In the genomic region with DNA sequence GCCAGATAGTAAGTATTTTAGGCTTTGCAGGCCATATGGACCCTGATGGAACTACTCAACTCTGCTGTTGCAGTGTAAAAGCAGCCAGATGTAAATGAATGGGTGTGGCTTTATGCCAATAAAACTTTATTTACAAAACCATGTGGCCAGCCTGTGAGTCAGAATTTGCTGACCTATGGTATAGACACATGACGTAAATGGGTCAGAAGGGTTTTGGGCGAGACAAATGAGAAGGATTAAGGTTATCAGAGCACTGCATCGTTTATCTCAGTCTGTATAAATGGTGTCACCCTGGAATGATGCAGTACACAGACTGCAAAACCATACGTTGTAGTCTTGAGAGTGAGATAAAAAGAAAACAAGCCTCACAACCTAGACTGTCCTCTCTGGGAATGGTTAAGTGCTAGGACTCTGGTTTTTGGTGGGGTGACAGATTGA, we compare ENCODE assay signal across 1 cellular context.
TF ChIP-seq lines count a peak whose summit lies in the region.

No MANE protein-coding gene starts in this region.

TF ChIP-seq in K562, 482 proteins besides CTCF, POLR2A, EP300 and RAD21 (continued from another document and continues in another):
- TF ChIP-seq, protein P1, sequence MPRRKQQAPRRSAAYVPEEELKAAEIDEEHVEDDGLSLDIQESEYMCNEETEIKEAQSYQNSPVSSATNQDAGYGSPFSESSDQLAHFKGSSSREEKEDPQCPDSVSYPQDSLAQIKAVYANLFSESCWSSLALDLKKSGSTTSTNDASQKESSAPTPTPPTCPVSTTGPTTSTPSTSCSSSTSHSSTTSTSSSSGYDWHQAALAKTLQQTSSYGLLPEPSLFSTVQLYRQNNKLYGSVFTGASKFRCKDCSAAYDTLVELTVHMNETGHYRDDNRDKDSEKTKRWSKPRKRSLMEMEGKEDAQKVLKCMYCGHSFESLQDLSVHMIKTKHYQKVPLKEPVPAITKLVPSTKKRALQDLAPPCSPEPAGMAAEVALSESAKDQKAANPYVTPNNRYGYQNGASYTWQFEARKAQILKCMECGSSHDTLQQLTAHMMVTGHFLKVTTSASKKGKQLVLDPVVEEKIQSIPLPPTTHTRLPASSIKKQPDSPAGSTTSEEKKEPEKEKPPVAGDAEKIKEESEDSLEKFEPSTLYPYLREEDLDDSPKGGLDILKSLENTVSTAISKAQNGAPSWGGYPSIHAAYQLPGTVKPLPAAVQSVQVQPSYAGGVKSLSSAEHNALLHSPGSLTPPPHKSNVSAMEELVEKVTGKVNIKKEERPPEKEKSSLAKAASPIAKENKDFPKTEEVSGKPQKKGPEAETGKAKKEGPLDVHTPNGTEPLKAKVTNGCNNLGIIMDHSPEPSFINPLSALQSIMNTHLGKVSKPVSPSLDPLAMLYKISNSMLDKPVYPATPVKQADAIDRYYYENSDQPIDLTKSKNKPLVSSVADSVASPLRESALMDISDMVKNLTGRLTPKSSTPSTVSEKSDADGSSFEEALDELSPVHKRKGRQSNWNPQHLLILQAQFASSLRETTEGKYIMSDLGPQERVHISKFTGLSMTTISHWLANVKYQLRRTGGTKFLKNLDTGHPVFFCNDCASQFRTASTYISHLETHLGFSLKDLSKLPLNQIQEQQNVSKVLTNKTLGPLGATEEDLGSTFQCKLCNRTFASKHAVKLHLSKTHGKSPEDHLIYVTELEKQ (CRISPR knock-in tag; IDR thresholded peaks at IDR 0.05), result no peak
- TF ChIP-seq HDAC6 (IDR thresholded peaks at IDR 0.05; ENCODE audit: low read depth, low read length) (no peak), ZNF384 (IDR thresholded peaks at IDR 0.05; ENCODE audit: low read depth, low read length) (peak; percentile 45; the same call in 1 of the 2 replicates), ZBTB8A (IDR thresholded peaks at IDR 0.05; ENCODE audit: partially characterized antibody) (no peak), ZNF431 (CRISPR knock-in tag; IDR thresholded peaks at IDR 0.05) (no peak), IRF9 (tag; IDR thresholded peaks at IDR 0.05) (no peak), MTF1 (CRISPR knock-in tag; IDR thresholded peaks at IDR 0.05; ENCODE audit: borderline replicate concordance) (no peak), NFE2 (IDR thresholded peaks at IDR 0.05; ENCODE audit: low read depth) (peak; percentile 26; the same call in 1 of the 2 replicates), HIVEP1 (CRISPR knock-in tag; IDR thresholded peaks at IDR 0.05) (no peak), POLR2AphosphoS5 (IDR thresholded peaks at IDR 0.05; ENCODE audit: control insufficient read depth, insufficient read depth, low read depth, low read length) (0 out of 2 replicates have a peak, but pooled peaks have one; percentile 29), PKNOX1 (IDR thresholded peaks at IDR 0.05) (peak; percentile 63), MAFK (IDR thresholded peaks at IDR 0.05; ENCODE audit: low read length) (peak; percentile 90), CHD1 (IDR thresholded peaks at IDR 0.05; ENCODE audit: low read length) (no peak), ETV1 (tag; conservative IDR thresholded peaks at IDR 0.05; ENCODE audit: low read depth) (no peak), ZNF324 (CRISPR knock-in tag; IDR thresholded peaks at IDR 0.05) (no peak), KLF10 (CRISPR knock-in tag; IDR thresholded peaks at IDR 0.05) (no peak), POLR3G (IDR thresholded peaks at IDR 0.05; ENCODE audit: extremely low read depth, insufficient read length, insufficient replicate concordance) (no peak), JUN (IDR thresholded peaks at IDR 0.05; ENCODE audit: borderline replicate concordance, low read depth, low read length) (peak; percentile 86), JUN (CRISPR knock-in tag; IDR thresholded peaks at IDR 0.05; ENCODE audit: borderline replicate concordance) (peak; percentile 58; the same call in 1 of the 2 replicates), RFX1 (IDR thresholded peaks at IDR 0.05) (no peak), ZNF449 (CRISPR knock-in tag; IDR thresholded peaks at IDR 0.05) (no peak), HSF4 (CRISPR knock-in tag; IDR thresholded peaks at IDR 0.05; ENCODE audit: borderline replicate concordance) (no peak), NR2F6 (CRISPR knock-in tag; IDR thresholded peaks at IDR 0.05) (no peak), POLR2AphosphoS2 (IDR thresholded peaks at IDR 0.05; ENCODE audit: low read length) (peak; percentile 81; the same call in 1 of the 2 replicates), CBFA2T3 (IDR thresholded peaks at IDR 0.05) (peak; percentile 48; the same call in 1 of the 2 replicates), CREBBP (IDR thresholded peaks at IDR 0.05; ENCODE audit: low read depth, low read length) (no peak), RAD51 (IDR thresholded peaks at IDR 0.05; ENCODE audit: borderline replicate concordance, low read depth) (peak; percentile 58), POLR3A (IDR thresholded peaks at IDR 0.05; ENCODE audit: borderline replicate concordance, extremely low read depth, insufficient read depth, insufficient read length) (no peak), STAT5B (CRISPR knock-in tag; IDR thresholded peaks at IDR 0.05) (no peak), MTA3 (IDR thresholded peaks at IDR 0.05; ENCODE audit: borderline replicate concordance) (0 out of 2 replicates have a peak, but pooled peaks have one; percentile 46), XRCC5 (IDR thresholded peaks at IDR 0.05; ENCODE audit: low read depth, low read length) (no peak), ETS2 (tag; IDR thresholded peaks at IDR 0.05; ENCODE audit: borderline replicate concordance, poor library complexity, severe bottlenecking) (no peak), KHSRP (IDR thresholded peaks at IDR 0.05) (no peak), SMARCA4 (IDR thresholded peaks at IDR 0.05) (peak; percentile 56; the same call in 1 of the 2 replicates), SMAD3 (CRISPR knock-in tag; conservative IDR thresholded peaks at IDR 0.05) (no peak), CREM (IDR thresholded peaks at IDR 0.05; ENCODE audit: low read depth) (peak; percentile 91), TEAD4 (IDR thresholded peaks at IDR 0.05; ENCODE audit: low read length) (peak; percentile 37), TEAD4 (CRISPR knock-in tag; IDR thresholded peaks at IDR 0.05; ENCODE audit: borderline replicate concordance) (no peak), GTF2F1 (IDR thresholded peaks at IDR 0.05; ENCODE audit: low read depth, low read length) (no peak), RNF219 (CRISPR knock-in tag; IDR thresholded peaks at IDR 0.05) (no peak), CHD4 (IDR thresholded peaks at IDR 0.05; ENCODE audit: insufficient read depth, insufficient replicate concordance, low read depth, low read length, poor library complexity, severe bottlenecking) (no peak), SOX6 (IDR thresholded peaks at IDR 0.05) (peak; percentile 76; the same call in 1 of the 2 replicates), FOXA3 (CRISPR knock-in tag; conservative IDR thresholded peaks at IDR 0.05 in 1 of 2, IDR thresholded peaks at IDR 0.05 in 1 of 2) (peak in 1 of 2 experiments; percentile 52; a peak in 1 of 4 replicates), ZEB2 (IDR thresholded peaks at IDR 0.05) (no peak)
- TF ChIP-seq, protein P2, sequence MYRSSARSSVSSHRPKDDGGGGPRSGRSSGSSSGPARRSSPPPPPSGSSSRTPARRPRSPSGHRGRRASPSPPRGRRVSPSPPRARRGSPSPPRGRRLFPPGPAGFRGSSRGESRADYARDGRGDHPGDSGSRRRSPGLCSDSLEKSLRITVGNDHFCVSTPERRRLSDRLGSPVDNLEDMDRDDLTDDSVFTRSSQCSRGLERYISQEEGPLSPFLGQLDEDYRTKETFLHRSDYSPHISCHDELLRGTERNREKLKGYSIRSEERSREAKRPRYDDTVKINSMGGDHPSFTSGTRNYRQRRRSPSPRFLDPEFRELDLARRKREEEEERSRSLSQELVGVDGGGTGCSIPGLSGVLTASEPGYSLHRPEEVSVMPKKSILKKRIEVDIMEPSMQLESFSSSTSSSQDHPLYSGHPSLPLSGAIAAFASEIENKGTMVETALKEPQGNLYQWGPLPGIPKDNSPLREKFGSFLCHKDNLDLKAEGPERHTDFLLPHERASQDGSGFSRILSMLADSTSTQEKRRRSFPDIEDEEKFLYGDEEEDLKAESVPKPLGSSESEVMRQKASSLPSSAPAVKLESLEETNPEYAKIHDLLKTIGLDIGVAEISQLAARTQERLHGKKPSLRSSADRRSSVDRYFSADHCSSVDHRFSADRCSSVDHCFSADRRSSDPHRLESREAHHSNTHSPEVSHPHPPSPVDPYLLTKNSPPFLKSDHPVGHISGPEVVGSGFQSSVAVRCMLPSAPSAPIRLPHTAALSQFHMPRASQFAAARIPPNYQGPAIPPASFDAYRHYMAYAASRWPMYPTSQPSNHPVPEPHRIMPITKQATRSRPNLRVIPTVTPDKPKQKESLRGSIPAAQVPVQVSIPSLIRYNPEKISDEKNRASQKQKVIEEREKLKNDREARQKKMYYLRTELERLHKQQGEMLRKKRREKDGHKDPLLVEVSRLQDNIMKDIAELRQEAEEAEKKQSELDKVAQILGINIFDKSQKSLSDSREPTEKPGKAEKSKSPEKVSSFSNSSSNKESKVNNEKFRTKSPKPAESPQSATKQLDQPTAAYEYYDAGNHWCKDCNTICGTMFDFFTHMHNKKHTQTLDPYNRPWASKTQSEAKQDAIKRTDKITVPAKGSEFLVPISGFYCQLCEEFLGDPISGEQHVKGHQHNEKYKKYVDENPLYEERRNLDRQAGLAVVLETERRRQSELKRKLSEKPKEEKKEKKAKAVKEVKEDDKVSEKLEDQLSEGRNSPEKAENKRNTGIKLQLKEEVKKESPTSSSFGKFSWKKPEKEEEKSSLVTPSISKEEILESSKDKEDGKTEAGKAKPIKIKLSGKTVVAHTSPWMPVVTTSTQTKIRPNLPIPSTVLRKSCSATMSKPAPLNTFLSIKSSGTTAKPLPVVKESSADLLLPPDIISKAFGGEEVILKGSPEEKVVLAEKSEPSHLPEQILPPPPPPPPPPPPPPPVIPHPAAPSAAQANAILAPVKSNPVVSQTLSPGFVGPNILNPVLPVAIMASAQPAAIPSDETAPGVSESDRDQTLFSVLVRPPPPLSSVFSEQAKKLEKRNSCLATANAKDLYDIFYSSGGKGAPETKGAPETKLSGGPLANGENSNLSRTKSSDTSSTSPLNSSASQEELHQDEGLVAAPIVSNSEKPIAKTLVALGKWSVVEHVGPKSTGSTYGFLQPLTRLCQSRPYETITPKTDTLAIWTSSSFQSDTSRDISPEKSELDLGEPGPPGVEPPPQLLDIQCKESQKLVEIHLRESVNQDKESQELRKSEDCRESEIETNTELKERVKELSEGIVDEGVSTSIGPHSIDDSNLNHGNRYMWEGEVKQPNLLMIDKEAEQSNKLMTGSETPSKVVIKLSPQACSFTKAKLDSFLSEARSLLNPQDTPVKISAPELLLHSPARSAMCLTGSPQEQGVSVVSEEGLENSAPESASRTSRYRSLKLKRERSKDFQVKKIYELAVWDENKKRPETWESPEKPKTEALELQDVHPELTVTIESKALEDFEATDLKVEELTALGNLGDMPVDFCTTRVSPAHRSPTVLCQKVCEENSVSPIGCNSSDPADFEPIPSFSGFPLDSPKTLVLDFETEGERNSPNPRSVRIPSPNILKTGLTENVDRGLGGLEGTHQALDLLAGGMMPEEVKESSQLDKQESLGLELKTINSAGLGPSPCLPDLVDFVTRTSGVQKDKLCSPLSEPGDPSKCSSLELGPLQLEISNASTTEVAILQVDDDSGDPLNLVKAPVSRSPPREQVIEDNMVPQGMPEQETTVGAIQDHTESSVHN (IDR thresholded peaks at IDR 0.05; ENCODE audit: borderline replicate concordance in 1 of 2, low read depth in 1 of 2), result peak in 1 of 2 experiments; percentile 84; a peak in 1 of 4 replicates
- TF ChIP-seq, protein P3, sequence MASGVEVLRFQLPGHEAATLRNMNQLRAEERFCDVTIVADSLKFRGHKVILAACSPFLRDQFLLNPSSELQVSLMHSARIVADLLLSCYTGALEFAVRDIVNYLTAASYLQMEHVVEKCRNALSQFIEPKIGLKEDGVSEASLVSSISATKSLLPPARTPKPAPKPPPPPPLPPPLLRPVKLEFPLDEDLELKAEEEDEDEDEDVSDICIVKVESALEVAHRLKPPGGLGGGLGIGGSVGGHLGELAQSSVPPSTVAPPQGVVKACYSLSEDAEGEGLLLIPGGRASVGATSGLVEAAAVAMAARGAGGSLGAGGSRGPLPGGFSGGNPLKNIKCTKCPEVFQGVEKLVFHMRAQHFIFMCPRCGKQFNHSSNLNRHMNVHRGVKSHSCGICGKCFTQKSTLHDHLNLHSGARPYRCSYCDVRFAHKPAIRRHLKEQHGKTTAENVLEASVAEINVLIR (CRISPR knock-in tag; IDR thresholded peaks at IDR 0.05), result peak; percentile 67; the same call in 1 of the 2 replicates
